Comparison of ENCODE assay signal across 8 cellular contexts in genomic region chr5:88833371-88834107, GRCh38. TPM values are rescaled to one million over a fixed set of nuclear protein-coding genes. Genes with fewer than 3 reads are reported as not detected.
DNase-seq lines count a peak whose midpoint lies in the region; ATAC-seq and TF ChIP-seq lines count a peak whose summit lies in the region.

No MANE protein-coding gene starts in this region.

- no peak for TF ChIP-seq CTCF in omental fat pad (IDR thresholded peaks at IDR 0.05)

- ATAC-seq in GM18867 (IDR thresholded peaks at IDR 0.05; ENCODE audit: unreplicated experiment) (peak; percentile 49), HG02852 (IDR thresholded peaks at IDR 0.05; ENCODE audit: unreplicated experiment) (peak; percentile 45), omental fat pad (ENCODE audit: low FRiP score) (no peak)

- peak; percentile 67 for DNase-seq in activated CD4-positive, alpha-beta T cell treated with anti-CD3 and anti-CD28 coated beads for 48 hours
- DNase-seq in foreskin melanocyte (peak; percentile 90), cerebellar nuclear complex (lab: John Stamatoyannopoulos, UW) (no peak), omental fat pad (ENCODE audit: low spot score) (no peak)
- peak; percentile 68 for DNase-seq in stimulated activated CD4-positive, alpha-beta T cell treated with anti-CD3 and anti-CD28 coated beads, Interleukin-15, amount 100 ng/mL, for 24 hours
- DNase-seq in NK-92 treated with Interleukin-12 subunit alpha and Interleukin-12 subunit beta, amount 100 ng/mL, for 24 hours (lab: John Stamatoyannopoulos, UW), result no peak

RNA-seq across cellular contexts. Expression of gene MEF2C, which starts 49.4 kb away (rescaled TPM):
- total RNA-seq in omental fat pad, result 10 to 100 TPM; 25.4 to 97.7 (median 44.0) TPM

Comparison
In these comparisons a context has a peak if more than half of its experiments do, and no peak if none do; other contexts are left out.
1. DNase-seq: peak in activated CD4-positive, alpha-beta T cell treated with anti-CD3 and anti-CD28 coated beads for 48 hours (single experiment), foreskin melanocyte (single experiment) and stimulated activated CD4-positive, alpha-beta T cell treated with anti-CD3 and anti-CD28 coated beads, Interleukin-15, amount 100 ng/mL, for 24 hours (single experiment); none in NK-92 treated with Interleukin-12 subunit alpha and Interleukin-12 subunit beta, amount 100 ng/mL, for 24 hours (single experiment), cerebellar nuclear complex (0 of 2) and omental fat pad (single experiment).